In the genomic region with DNA sequence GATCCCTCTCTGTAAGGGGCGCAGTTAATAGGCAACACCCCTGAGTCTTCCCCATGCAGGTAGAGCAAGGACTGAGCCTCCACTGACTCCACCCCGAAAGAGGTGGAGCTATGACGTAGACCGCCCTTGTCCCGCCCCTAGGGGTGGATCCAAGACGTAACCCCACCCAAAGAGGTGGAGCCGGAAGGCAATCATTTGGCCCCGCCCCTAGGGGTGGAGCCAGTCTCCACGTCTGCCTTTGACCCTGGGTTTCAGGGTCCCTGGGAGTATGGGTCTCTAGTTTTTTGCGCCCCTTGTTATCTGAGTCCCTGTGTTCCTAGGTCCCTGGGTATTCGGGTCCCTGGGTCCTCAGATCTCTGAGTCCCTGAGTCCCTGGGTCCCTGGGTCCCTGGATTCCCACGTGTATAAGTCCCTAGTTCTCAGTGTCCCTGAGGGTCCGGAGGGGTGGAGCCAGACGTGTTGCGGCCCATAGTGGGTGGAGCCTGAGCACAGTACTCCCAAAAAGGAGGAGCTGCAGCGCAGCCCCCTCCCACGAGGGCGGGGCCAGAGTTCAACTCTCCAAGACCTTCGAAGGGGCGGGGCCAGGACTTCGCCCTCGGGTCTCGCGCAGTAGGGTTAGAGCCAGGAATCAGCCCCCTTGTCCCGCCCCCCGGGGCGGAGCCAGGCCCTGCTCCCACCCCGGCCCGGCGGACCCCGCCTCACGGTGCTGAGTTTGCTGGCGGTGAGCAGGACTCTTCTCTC, we compare ENCODE assay signal across 9 cellular contexts. TPM values are rescaled to one million over a fixed set of nuclear protein-coding genes. Genes with fewer than 3 reads are reported as not detected.
DNase-seq lines count a peak whose midpoint lies in the region; ATAC-seq and TF ChIP-seq lines count a peak whose summit lies in the region.
"Had no signal": no experiment of that assay in that cellular context is flagged by ENCODE, and none has a peak within 500 bp of the region (broad histone marks: within the 10 kb centered on the region; RNA-seq: fewer than 3 reads in every experiment).

No MANE protein-coding gene starts in this region.

- H3K4me1 Mint-ChIP-seq in H9: peaks cover 6 to 9% of the 10 kb centered on the region in 2 experiments

- no peak overlapping the region for H3K18ac ChIP-seq in H9 (ENCODE audit: insufficient read length, low read depth, low read length)

- TF ChIP-seq POLR2A in adrenal gland (IDR thresholded peaks at IDR 0.05): no peak

- H3K56ac ChIP-seq in H9 (ENCODE audit: insufficient read length, low read depth, low read length): no peak overlapping the region

- H3K4me1 ChIP-seq in H9 (ENCODE audit: insufficient read depth, low read length) (no peaks in the 10 kb centered on the region), SK-N-SH (ENCODE audit: control insufficient read depth in 1 of 2, insufficient read depth in 2 of 2, low read depth in 1 of 2, low read length in 1 of 2) (peaks cover 0 to 14% of the 10 kb centered on the region in 2 experiments; a peak in 1 of 4 replicates), adrenal gland (replicated peaks in 1 of 2) (peaks cover 3 to 17% of the 10 kb centered on the region in 2 donors), right cardiac atrium (ENCODE audit: control insufficient read depth, insufficient read depth, low read length) (no peaks in the 10 kb centered on the region)

- no peak overlapping the region for H3K4ac ChIP-seq in H9 (ENCODE audit: low read depth, low read length)

- H3K36me3 Mint-ChIP-seq in H9 (ENCODE audit: insufficient read depth in 1 of 3, low read depth in 3 of 3): no peaks in the 10 kb centered on the region

- H3K9me3 ChIP-seq in H9 (ENCODE audit: control insufficient read depth, low read depth, low read length) (no peaks in the 10 kb centered on the region), SK-N-SH (no peaks in the 10 kb centered on the region), adrenal gland (replicated peaks in 1 of 3) (no peaks in the 10 kb centered on the region), right cardiac atrium (ENCODE audit: control insufficient read depth, low read length) (no peaks in the 10 kb centered on the region)

- H3K27me3 Mint-ChIP-seq in H9 (ENCODE audit: low read depth): peaks cover 17% of the 10 kb centered on the region

- H3K14ac ChIP-seq in H9 (ENCODE audit: insufficient read depth, low read length): no peak overlapping the region

- H3K27ac ChIP-seq in H9 (ENCODE audit: insufficient read length, low read depth, low read length) (no peak overlapping the region), SK-N-SH (ENCODE audit: low read depth in 2 of 2, low read length in 1 of 2) (peak overlapping the region in 1 of 2 experiments; percentile 7; a peak in 1 of 4 replicates), adrenal gland (no peak overlapping the region), right cardiac atrium (ENCODE audit: low read length) (no peak overlapping the region)

- POLR2A ChIA-PET in SK-N-SH (lab: Yijun Ruan, JAX): no interaction called here

- H3K4me3 Mint-ChIP-seq in H9: peak overlapping the region; percentile 69 to 88

- H3K79me1 ChIP-seq in H9 (ENCODE audit: insufficient read depth, low read depth, low read length, poor library complexity, severe bottlenecking): no peaks in the 10 kb centered on the region

- H4K8ac ChIP-seq in H9 (replicated peaks; ENCODE audit: insufficient read length, low read depth, low read length): no peak overlapping the region

- no peaks in the 10 kb centered on the region for H3K79me2 ChIP-seq in H9 (ENCODE audit: insufficient read depth, low read length)
- no peaks in the 10 kb centered on the region for H3K79me2 ChIP-seq in SK-N-SH (ENCODE audit: insufficient read depth)

- no peaks in the 10 kb centered on the region for H3K36me3 ChIP-seq in SK-N-SH (replicated peaks in 1 of 2; ENCODE audit: control insufficient read depth in 1 of 2, insufficient read depth in 2 of 2, low read length in 1 of 2)
- no peaks in the 10 kb centered on the region for H3K36me3 ChIP-seq in adrenal gland (replicated peaks in 1 of 2)

- WGBS in H9 (ENCODE audit: extremely low coverage, insufficient read length, low lambda C conversion rate): no CpG with 5 or more reads among the region's 33 CpGs
- WGBS in SK-N-SH (ENCODE audit: low lambda C conversion rate): 2% methylated on average over 21 of the region's 33 CpGs
- 11 to 40% (median 15%) methylated on average over 1 to 32 of the region's 33 CpGs for WGBS in adrenal gland, 4 donors
- 15% methylated on average over 33 of the region's 33 CpGs for whole genome bisulfite sequencing in right cardiac atrium

- TF ChIP-seq RAD21 in SK-N-SH (IDR thresholded peaks at IDR 0.05; ENCODE audit: low read length): no peak

- intact Hi-C loops in adrenal gland (cut with DNase I) (no loop called here), right cardiac atrium (cut with DNase I) (no loop called here)

- H3K4me2 ChIP-seq in H9 (ENCODE audit: insufficient read depth, insufficient read length, low read length): peak overlapping the region; percentile 46
- peak overlapping the region; percentile 68 for H3K4me2 ChIP-seq in SK-N-SH

- H4K5ac ChIP-seq in H9 (ENCODE audit: insufficient read length, low read depth, low read length): no peak overlapping the region

- TF ChIP-seq CTCF in H9 (conservative IDR thresholded peaks at IDR 0.05) (no peak), SK-N-SH (IDR thresholded peaks at IDR 0.05) (no peak), adrenal gland (IDR thresholded peaks at IDR 0.05) (no peak)

- H2BK5ac ChIP-seq in H9 (ENCODE audit: insufficient read length, low read length): no peak overlapping the region

- no peak overlapping the region for H2BK20ac ChIP-seq in H9 (ENCODE audit: low read depth, low read length, poor library complexity, severe bottlenecking)

- no peak overlapping the region for H3K23ac ChIP-seq in H9 (ENCODE audit: insufficient read length, low read depth, low read length)

- H2AFZ ChIP-seq in H9 (ENCODE audit: low read length) (peak overlapping the region; percentile 82), SK-N-SH (ENCODE audit: low read depth) (no peak overlapping the region)

- H4K91ac ChIP-seq in H9 (ENCODE audit: insufficient read length, low read depth, low read length): no peak overlapping the region

- H3K9ac ChIP-seq in H9 (ENCODE audit: extremely low read depth, insufficient read length, low read length) (no peak overlapping the region), SK-N-SH (no peak overlapping the region)

- H3K9me3 Mint-ChIP-seq in H9: no peaks in the 10 kb centered on the region

- H3F3A ChIP-seq in SK-N-SH (replicated peaks; ENCODE audit: insufficient read depth): no peaks in the 10 kb centered on the region

- no peak overlapping the region for H2BK15ac ChIP-seq in H9 (ENCODE audit: low read depth, low read length)

- no peak overlapping the region for H2BK12ac ChIP-seq in H9 (ENCODE audit: insufficient read length, low read depth, low read length)

- no peak overlapping the region for H2AK5ac ChIP-seq in H9 (ENCODE audit: insufficient read length, low read length)

- no peak overlapping the region for H2BK120ac ChIP-seq in H9 (ENCODE audit: low read depth, low read length, poor library complexity, severe bottlenecking)

- H3K23me2 ChIP-seq in H9 (ENCODE audit: insufficient read length, low read depth, low read length, poor library complexity, severe bottlenecking): peaks cover 13% of the 10 kb centered on the region

- H3K4me3 ChIP-seq in SK-N-SH (ENCODE audit: low read depth in 2 of 2, low read length in 1 of 2) (peak overlapping the region; percentile 37 to 39; a peak in 3 of 4 replicates), adrenal gland (peak overlapping the region in 1 of 4 donors; percentile 42), right cardiac atrium (ENCODE audit: low read length) (peak overlapping the region; percentile 4)

- no peaks in the 10 kb centered on the region; the same call in 1 of the 2 replicates for H3K27me3 ChIP-seq in H9 (ENCODE audit: insufficient read depth, low read length)
- peaks cover 28% of the 10 kb centered on the region for H3K27me3 ChIP-seq in SK-N-SH (ENCODE audit: insufficient read depth)
- H3K27me3 ChIP-seq in adrenal gland: no peaks in the 10 kb centered on the region
- no peaks in the 10 kb centered on the region for H3K27me3 ChIP-seq in right cardiac atrium (ENCODE audit: control insufficient read depth, insufficient read depth)

- TF ChIP-seq EP300 in SK-N-SH (IDR thresholded peaks at IDR 0.05; ENCODE audit: borderline replicate concordance in 1 of 2, low read depth in 1 of 2, low read length in 1 of 2): no peak

- no peaks in the 10 kb centered on the region for H3K9me2 ChIP-seq in SK-N-SH

- ATAC-seq in right cardiac atrium (peak; percentile 69 to 80), GM21576 (IDR thresholded peaks at IDR 0.05; ENCODE audit: unreplicated experiment) (no peak)

- CTCF ChIA-PET in SK-N-SH (lab: Yijun Ruan, JAX): interaction anchor here (0.6 to 0.9 kb wide), 2 partner anchors 17 to 83 kb away, joined by 3 read pairs; a partner anchor contains a TSS

- no peaks in the 10 kb centered on the region for H4K20me1 ChIP-seq in H9 (ENCODE audit: control insufficient read depth, insufficient read depth, insufficient read length)
- no peaks in the 10 kb centered on the region for H4K20me1 ChIP-seq in SK-N-SH (ENCODE audit: insufficient read depth)

- H3K27ac Mint-ChIP-seq in H9: peak overlapping the region; percentile 95 to 98 (median 95); a peak in 6 of 7 replicates

- DNase-seq in H9 (peak; percentile 99), SK-N-SH (peak; percentile 96), adrenal gland (peak; percentile 94 to 98 (median 97)), right cardiac atrium (peak in 2 of 3 donors; percentile 66 to 82), putamen (ENCODE audit: low spot score) (peak; percentile 75), Kasumi-1 (lab: John Stamatoyannopoulos, UW) (no peak), OCI-M2 (lab: John Stamatoyannopoulos, UW; ENCODE audit: unreplicated experiment) (no peak)

- H3T11ph ChIP-seq in H9 (ENCODE audit: low read length): no peak overlapping the region

RNA-seq across cellular contexts. Expression of a gene that starts 5.3 kb away (rescaled TPM):
- 2.4 TPM in 2 replicates for total RNA-seq in H9 (2021)
- polyA plus RNA-seq in SK-N-SH (2012; rRNA removed): 0.05 and 0.11 TPM in 2 replicates
- polyA plus RNA-seq in SK-N-SH (2012; cell fraction: cytosol; rRNA removed): 0.03 and 0.04 TPM in 2 replicates
- 0.08 and 0.12 TPM in 2 replicates for polyA plus RNA-seq in SK-N-SH (2012; cell fraction: nucleus; rRNA removed)
- total RNA-seq in adrenal gland: 1 to 10 TPM in 7 of 8 donors, under 1 TPM in 1; 0.66 to 7.6 (median 4.4) TPM
- 10 to 100 TPM in 1 of 3 donors, 1 to 10 TPM in 2; 1.4 to 12.1 (median 6.6) TPM for polyA plus RNA-seq in adrenal gland
- total RNA-seq in right cardiac atrium: 1 to 10 TPM in 2 of 4 donors, under 1 TPM in 2; 0.54 to 1.9 (median 1.1) TPM
- polyA plus RNA-seq in right cardiac atrium: 0.68 TPM

RNA-seq across cellular contexts. Expression of a gene that starts 12.3 kb away (rescaled TPM):
- 31.4 and 32.1 TPM in 2 replicates for total RNA-seq in H9 (2021)
- polyA plus RNA-seq in SK-N-SH (2012; rRNA removed): not detected in 2 replicates
- 0.01 TPM in 1 of 2 replicates, not detected in the other for polyA plus RNA-seq in SK-N-SH (2012; cell fraction: cytosol; rRNA removed)
- 0.06 TPM in 1 of 2 replicates, not detected in the other for polyA plus RNA-seq in SK-N-SH (2012; cell fraction: nucleus; rRNA removed)
- under 1 TPM in 4 of 8 donors, not detected in 4; 0.58 to 0.95 (median 0.77) TPM for total RNA-seq in adrenal gland
- 1 to 10 TPM in 1 of 3 donors, under 1 TPM in 1, not detected in 1; 0.51 to 1.4 TPM for polyA plus RNA-seq in adrenal gland
- not detected for total RNA-seq in right cardiac atrium
- 0.11 TPM for polyA plus RNA-seq in right cardiac atrium
- total RNA-seq: T-helper 1 cell treated with Interleukin-12 subunit alpha and Interleukin-12 subunit beta and Interleukin-4 antibody, amounts not matched to agents 30 ng/mL and 1 ng/mL, for 36 hours had no signal

RNA-seq across cellular contexts. Expression of a gene that starts 16.7 kb away (rescaled TPM):
- 35.0 and 42.9 TPM in 2 replicates for total RNA-seq in H9 (2021)
- polyA plus RNA-seq in SK-N-SH (2012; rRNA removed): 9.4 and 10.9 TPM in 2 replicates
- polyA plus RNA-seq in SK-N-SH (2012; cell fraction: cytosol; rRNA removed): 6.3 and 9.1 TPM in 2 replicates
- 27.1 and 28.0 TPM in 2 replicates for polyA plus RNA-seq in SK-N-SH (2012; cell fraction: nucleus; rRNA removed)
- total RNA-seq in adrenal gland: 100 to 1,000 TPM in 3 of 8 donors, 10 to 100 TPM in 5; 41.7 to 189 (median 81.2) TPM
- 10 to 100 TPM; 43.2 to 54.7 (median 49.3) TPM for polyA plus RNA-seq in adrenal gland
- 10 to 100 TPM; 81.6 to 95.5 (median 89.7) TPM for total RNA-seq in right cardiac atrium
- 59.6 TPM for polyA plus RNA-seq in right cardiac atrium

RNA-seq across cellular contexts. Expression of a gene that starts 25.8 kb away (rescaled TPM):
- total RNA-seq in H9 (2021) (19.5 and 20.3 TPM in 2 replicates), adrenal gland (100 to 1,000 TPM in 6 of 8 donors, 10 to 100 TPM in 2; 60.1 to 752 (median 192) TPM), right cardiac atrium (1 to 10 TPM in 3 of 4 donors, under 1 TPM in 1; 0.45 to 7.4 (median 2.7) TPM)
- polyA plus RNA-seq in SK-N-SH (2012; rRNA removed) (2.3 and 4.5 TPM in 2 replicates), adrenal gland (100 to 1,000 TPM in 1 of 3 donors, 10 to 100 TPM in 2; 50.4 to 560 (median 63.1) TPM), right cardiac atrium (2.2 TPM)
- polyA plus RNA-seq in SK-N-SH (2012; cell fraction: cytosol; rRNA removed): 2.3 and 3.9 TPM in 2 replicates
- 2.4 and 3.2 TPM in 2 replicates for polyA plus RNA-seq in SK-N-SH (2012; cell fraction: nucleus; rRNA removed)

RNA-seq across cellular contexts. Expression of a gene that starts 42.8 kb away (rescaled TPM):
- total RNA-seq in H9 (2021): 0.20 and 0.42 TPM in 2 replicates
- polyA plus RNA-seq in SK-N-SH (2012; rRNA removed): 0.06 and 0.12 TPM in 2 replicates
- 0.03 and 0.05 TPM in 2 replicates for polyA plus RNA-seq in SK-N-SH (2012; cell fraction: cytosol; rRNA removed)
- 0.25 and 0.31 TPM in 2 replicates for polyA plus RNA-seq in SK-N-SH (2012; cell fraction: nucleus; rRNA removed)
- under 1 TPM in 4 of 8 donors, not detected in 4; 0.18 to 0.46 (median 0.29) TPM for total RNA-seq in adrenal gland
- 1 to 10 TPM in 1 of 3 donors, under 1 TPM in 1, not detected in 1; 0.54 to 1.4 TPM for polyA plus RNA-seq in adrenal gland
- total RNA-seq in right cardiac atrium: under 1 TPM; 0.21 to 0.54 (median 0.29) TPM
- polyA plus RNA-seq in right cardiac atrium: 0.36 TPM

Comparison
In these comparisons a context has a peak if more than half of its experiments do, and no peak if none do; other contexts are left out.
1. DNase-seq: peak in H9 (single experiment), SK-N-SH (single experiment), adrenal gland (7 of 7), right cardiac atrium (2 of 3) and putamen (single experiment); none in Kasumi-1 (0 of 2) and OCI-M2 (single experiment).
2. RNA of a gene that starts 12.3 kb away (total RNA-seq): 31.4 to 32.1 TPM in H9; 0.58 to 0.95 TPM in adrenal gland and not detected in right cardiac atrium; every median in the first group is over 10 times any median in the second.